ENCODE assay signal across 1 cellular context in genomic region chr19:1752009-1752756, GRCh38.
TF ChIP-seq lines count a peak whose summit lies in the region.

No MANE protein-coding gene starts in this region.

TF ChIP-seq in GM23338, 12 proteins besides CTCF, POLR2A, EP300 and RAD21:
- TF ChIP-seq EZH2 (IDR thresholded peaks at IDR 0.05; ENCODE audit: low read depth, unreplicated experiment), result peak; percentile 87
- TF ChIP-seq NANOG (IDR thresholded peaks at IDR 0.05; ENCODE audit: borderline replicate concordance), result no peak
- no peak for TF ChIP-seq EZH2phosphoT487 (IDR thresholded peaks at IDR 0.05; ENCODE audit: unreplicated experiment)
- no peak for TF ChIP-seq ZNF114 (CRISPR knock-in tag; IDR thresholded peaks at IDR 0.05)
